ENCODE assay signal across 9 cellular contexts in the genomic region with DNA sequence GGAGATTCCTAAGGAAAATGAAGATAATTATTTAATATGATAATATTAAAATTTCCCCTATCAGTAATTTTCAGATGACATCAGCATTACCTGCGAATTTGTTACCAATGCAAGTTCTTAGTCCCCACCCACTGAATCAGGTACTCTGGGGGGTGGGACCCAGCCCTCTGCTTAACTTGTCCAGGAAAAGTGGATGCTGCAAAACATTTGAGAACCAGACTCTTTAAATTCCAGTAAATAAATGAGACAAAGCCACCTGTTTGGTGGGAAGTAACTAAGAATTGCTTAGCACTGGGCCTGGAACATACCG. TPM values are rescaled to one million over a fixed set of nuclear protein-coding genes. Genes with fewer than 3 reads are reported as not detected.
DNase-seq lines count a peak whose midpoint lies in the region; ATAC-seq and TF ChIP-seq lines count a peak whose summit lies in the region.
"Had no signal": no experiment of that assay in that cellular context is flagged by ENCODE, and none has a peak within 500 bp of the region (broad histone marks: within the 10 kb centered on the region; RNA-seq: fewer than 3 reads in every experiment).

No MANE protein-coding gene starts in this region.

- H3K27me3 ChIP-seq in DOHH2 (ENCODE audit: control insufficient read depth, low read length): no peaks in the 10 kb centered on the region
- no peaks in the 10 kb centered on the region for H3K27me3 ChIP-seq in SJSA1 (replicated peaks)
- H3K27me3 ChIP-seq in fibroblast of lung (ENCODE audit: control insufficient read depth, insufficient read depth, low read length): no peaks in the 10 kb centered on the region

- H3K9ac ChIP-seq in fibroblast of lung (ENCODE audit: insufficient read depth, low read length): no peak overlapping the region

- H3K9me2 ChIP-seq in DOHH2 (replicated peaks; ENCODE audit: control insufficient read depth, low read length): no peaks in the 10 kb centered on the region

- H3K27ac ChIP-seq in DOHH2 (ENCODE audit: low read depth, low read length) (no peak overlapping the region), SJSA1 (no peak overlapping the region), fibroblast of lung (ENCODE audit: insufficient read depth, low read length) (no peak overlapping the region)

- H4K20me1 ChIP-seq in DOHH2 (ENCODE audit: control insufficient read depth, insufficient read depth, low read depth, low read length) (no peaks in the 10 kb centered on the region), fibroblast of lung (ENCODE audit: control insufficient read depth, extremely low read depth, insufficient read depth, low read length) (no peaks in the 10 kb centered on the region)

- no peak for DNase-seq in SJSA1 (ENCODE audit: low read depth in 1 of 2, low spot score in 2 of 2)
- no peak for DNase-seq in fibroblast of lung (ENCODE audit: low read depth in 2 of 2)
- no peak for DNase-seq in retinal pigment epithelial cell (ENCODE audit: low read depth)
- no peak for DNase-seq in CD1c-positive myeloid dendritic cell (ENCODE audit: extremely low spot score)
- DNase-seq in cortex of kidney (lab: John Stamatoyannopoulos, UW): no peak
- DNase-seq in UCSD-AML1 (lab: John Stamatoyannopoulos, UW; ENCODE audit: unreplicated experiment): no peak
- DNase-seq: PC-3 had no signal

- H3K79me2 ChIP-seq in DOHH2 (ENCODE audit: control insufficient read depth, low read length): no peaks in the 10 kb centered on the region
- no peaks in the 10 kb centered on the region for H3K79me2 ChIP-seq in fibroblast of lung (ENCODE audit: control insufficient read depth, insufficient read depth, low read length)

- H3K36me3 ChIP-seq in DOHH2 (ENCODE audit: control insufficient read depth, low read length): no peaks in the 10 kb centered on the region
- H3K36me3 ChIP-seq in SJSA1: peaks cover 10% of the 10 kb centered on the region
- peaks cover 2% of the 10 kb centered on the region for H3K36me3 ChIP-seq in fibroblast of lung (ENCODE audit: control insufficient read depth, insufficient read depth, low read length)

- ATAC-seq in HG03108 (IDR thresholded peaks at IDR 0.05; ENCODE audit: unreplicated experiment): no peak
- ATAC-seq: PC-3 had no signal

- H3K4me1 ChIP-seq in DOHH2 (ENCODE audit: control insufficient read depth, low read length): peaks cover 8% of the 10 kb centered on the region
- H3K4me1 ChIP-seq in SJSA1 (replicated peaks): peaks cover 7% of the 10 kb centered on the region
- H3K4me1 ChIP-seq in fibroblast of lung (ENCODE audit: control insufficient read depth, extremely low read depth, insufficient read depth, low read length): no peaks in the 10 kb centered on the region

- H3K4me2 ChIP-seq in DOHH2 (ENCODE audit: low read length) (peak overlapping the region; percentile 72), fibroblast of lung (ENCODE audit: extremely low read depth, insufficient read depth, low read length) (peak overlapping the region; percentile 28)

- H2AFZ ChIP-seq in fibroblast of lung (ENCODE audit: low read length): peak overlapping the region; percentile 96

- TF ChIP-seq CTCF in DOHH2 (IDR thresholded peaks at IDR 0.05; ENCODE audit: low read depth, low read length, poor library complexity, severe bottlenecking): no peak
- no peak for TF ChIP-seq CTCF in fibroblast of lung (conservative IDR thresholded peaks at IDR 0.05 in 1 of 2, IDR thresholded peaks at IDR 0.05 in 1 of 2; ENCODE audit: low read depth in 1 of 2, low read length in 2 of 2)
- no peak for TF ChIP-seq CTCF in retinal pigment epithelial cell (conservative IDR thresholded peaks at IDR 0.05; ENCODE audit: low read depth, low read length)

- H3F3A ChIP-seq in DOHH2 (ENCODE audit: control insufficient read depth, insufficient read depth): no peaks in the 10 kb centered on the region

- H3K4me3 ChIP-seq in DOHH2 (ENCODE audit: low read length): peak overlapping the region; percentile 81
- H3K4me3 ChIP-seq in SJSA1: peak overlapping the region; percentile 70
- peak overlapping the region in 3 of 4 experiments; percentile 58 to 90 (median 87) for H3K4me3 ChIP-seq in fibroblast of lung (replicated peaks in 1 of 4; ENCODE audit: control extremely low read depth in 1 of 4, insufficient read depth in 1 of 4, low read depth in 3 of 4, low read length in 4 of 4)
- peak overlapping the region; percentile 85 for H3K4me3 ChIP-seq in retinal pigment epithelial cell (ENCODE audit: low read length)

- H3K9me3 ChIP-seq in DOHH2 (ENCODE audit: control insufficient read depth, insufficient read depth, low read length) (no peaks in the 10 kb centered on the region), SJSA1 (replicated peaks) (peaks cover 3% of the 10 kb centered on the region; the same call in 1 of the 2 replicates), fibroblast of lung (ENCODE audit: control insufficient read depth, insufficient read depth, low read depth, low read length) (no peaks in the 10 kb centered on the region)

RNA-seq across cellular contexts. Expression of a gene that starts 0.5 kb away (rescaled TPM):
- total RNA-seq in SJSA1 (2014; rRNA removed; shearing (Covaris generic)): 7.8 and 12.0 TPM in 2 replicates
- total RNA-seq in fibroblast of lung: 4.9 and 5.4 TPM in 2 replicates
- polyA plus RNA-seq in fibroblast of lung: 4.0 and 4.1 TPM in 2 replicates
- 4.3 and 5.9 TPM in 2 replicates for polyA plus RNA-seq in fibroblast of lung (2012)
- polyA minus RNA-seq in fibroblast of lung (ENCODE audit: low replicate concordance): 3.1 and 7.7 TPM in 2 replicates
- total RNA-seq: PC-3 had no signal

RNA-seq across cellular contexts. Expression of a gene that starts 39.5 kb away (rescaled TPM):
- total RNA-seq in SJSA1 (2014; rRNA removed; shearing (Covaris generic)): 15.9 and 26.4 TPM in 2 replicates
- 22.0 and 33.6 TPM in 2 replicates for total RNA-seq in fibroblast of lung
- polyA plus RNA-seq in fibroblast of lung: 3.8 and 6.6 TPM in 2 replicates
- polyA plus RNA-seq in fibroblast of lung (2012): 4.5 and 5.2 TPM in 2 replicates
- 0.70 TPM in 1 of 2 replicates, not detected in the other for polyA minus RNA-seq in fibroblast of lung (ENCODE audit: low replicate concordance)
